Comparison of ENCODE assay signal across 11 cellular contexts in genomic region chr14:92553456-92553855, GRCh38. TPM values are rescaled to one million over a fixed set of nuclear protein-coding genes. Genes with fewer than 3 reads are reported as not detected.
DNase-seq lines count a peak whose midpoint lies in the region; ATAC-seq and TF ChIP-seq lines count a peak whose summit lies in the region.
"Had no signal": no experiment of that assay in that cellular context is flagged by ENCODE, and none has a peak within 500 bp of the region (broad histone marks: within the 10 kb centered on the region; RNA-seq: fewer than 3 reads in every experiment).

No MANE protein-coding gene starts in this region.

- no peaks in the 10 kb centered on the region for H3K9me2 ChIP-seq in PC-3 (replicated peaks; ENCODE audit: low read length)

- H3K79me2 ChIP-seq in trophoblast cell (ENCODE audit: control insufficient read depth, insufficient read depth, low read length, poor library complexity) (peaks cover 2% of the 10 kb centered on the region), PC-3 (ENCODE audit: low read length) (no peaks in the 10 kb centered on the region)

- CTCF ChIA-PET in PC-3 (lab: Charles Lee), result no interaction called here

- H3K18ac ChIP-seq in trophoblast cell (ENCODE audit: low read length), result no peak overlapping the region

- POLR2A ChIA-PET in PC-3 (lab: Charles Lee; ENCODE audit: unreplicated experiment), result no interaction called here

- H3K27ac Mint-ChIP-seq in endodermal cell, result no peak overlapping the region

- H3K27ac ChIP-seq in endodermal cell (ENCODE audit: low read depth, low read length) (no peak overlapping the region), trophoblast cell (ENCODE audit: low read depth, low read length) (no peak overlapping the region), PC-3 (ENCODE audit: low read length) (no peak overlapping the region)

- TF ChIP-seq CTCF in NB4 (IDR thresholded peaks at IDR 0.05; ENCODE audit: low read depth, low read length), result peak; percentile 10
- TF ChIP-seq CTCF in endodermal cell (conservative IDR thresholded peaks at IDR 0.05), result peak; percentile 54
- TF ChIP-seq CTCF in PC-3 (conservative IDR thresholded peaks at IDR 0.05; ENCODE audit: low read depth, low read length), result no peak

- H3K4me3 ChIP-seq in NB4 (ENCODE audit: low read depth, low read length), result no peak overlapping the region
- H3K4me3 ChIP-seq in endodermal cell (ENCODE audit: low read length), result no peak overlapping the region
- H3K4me3 ChIP-seq in trophoblast cell (ENCODE audit: low read depth, low read length), result no peak overlapping the region
- H3K4me3 ChIP-seq in PC-3 (ENCODE audit: low read length), result no peak overlapping the region

- H3K9me3 ChIP-seq in endodermal cell (ENCODE audit: control insufficient read depth, low read length) (no peaks in the 10 kb centered on the region), trophoblast cell (ENCODE audit: insufficient read depth, low read depth, low read length) (no peaks in the 10 kb centered on the region), PC-3 (ENCODE audit: low read length) (no peaks in the 10 kb centered on the region)

- H3K36me3 ChIP-seq in endodermal cell (ENCODE audit: control insufficient read depth, insufficient read depth, low read length), result no peaks in the 10 kb centered on the region
- peaks cover 5 to 9% of the 10 kb centered on the region in 2 experiments for H3K36me3 ChIP-seq in trophoblast cell (ENCODE audit: control insufficient read depth in 1 of 2, insufficient read depth in 2 of 2, low read length in 2 of 2)
- no peaks in the 10 kb centered on the region for H3K36me3 ChIP-seq in PC-3 (ENCODE audit: low read depth, low read length)

- H3K27me3 ChIP-seq in endodermal cell (ENCODE audit: control insufficient read depth, insufficient read depth, low read length, poor library complexity, severe bottlenecking), result no peaks in the 10 kb centered on the region
- H3K27me3 ChIP-seq in trophoblast cell (ENCODE audit: insufficient read depth, low read length), result no peaks in the 10 kb centered on the region
- no peaks in the 10 kb centered on the region for H3K27me3 ChIP-seq in PC-3 (ENCODE audit: low read length)

- H4K20me1 ChIP-seq in PC-3 (ENCODE audit: low read length), result no peaks in the 10 kb centered on the region

- DNase-seq in EH (ENCODE audit: low read depth), result peak; percentile 71
- peak; percentile 41 for DNase-seq in NB4 (ENCODE audit: low read depth)
- peak; percentile 63 for DNase-seq in endodermal cell
- peak; percentile 36 to 60 for DNase-seq in trophoblast cell
- DNase-seq in PC-3, result no peak
- no peak for DNase-seq in activated T-cell treated with anti-CD3 and anti-CD28 coated beads, Interleukin-2, amount 50 U/mL, for 48 hours
- DNase-seq in NCI-H1417 treated with DMSO at 0.1 percent for 48 hours (lab: John Stamatoyannopoulos, UW), result no peak
- DNase-seq: amygdala, midbrain, NCI-H2171 treated with DMSO at 0.1 percent for 48 hours had no signal

- H3K9me3 Mint-ChIP-seq in endodermal cell, result no peaks in the 10 kb centered on the region

- no peaks in the 10 kb centered on the region for H3K4me1 Mint-ChIP-seq in endodermal cell

- H3K4me1 ChIP-seq in endodermal cell (ENCODE audit: control insufficient read depth, insufficient read depth, low read length) (no peaks in the 10 kb centered on the region), trophoblast cell (ENCODE audit: control insufficient read depth in 1 of 2, insufficient read depth in 2 of 2, low read length in 2 of 2) (peaks cover 5 to 8% of the 10 kb centered on the region in 2 experiments), PC-3 (ENCODE audit: insufficient read depth, low read length) (no peaks in the 10 kb centered on the region)

- no peaks in the 10 kb centered on the region for H3K27me3 Mint-ChIP-seq in endodermal cell (ENCODE audit: insufficient read depth)

- H2AK5ac ChIP-seq in trophoblast cell (ENCODE audit: low read length), result no peak overlapping the region

- no peak overlapping the region for H4K12ac ChIP-seq in trophoblast cell (ENCODE audit: low read depth, low read length)

- H3K79me1 ChIP-seq in trophoblast cell (ENCODE audit: low read length), result peaks cover 5% of the 10 kb centered on the region

- no peak overlapping the region for H3K4me2 ChIP-seq in trophoblast cell (ENCODE audit: low read length)
- no peak overlapping the region for H3K4me2 ChIP-seq in PC-3 (ENCODE audit: low read length)

- WGBS in endodermal cell (ENCODE audit: insufficient coverage in 1 of 2, insufficient read length in 1 of 2), 2 experiments, result 82 to 93% methylated on average over 5 to 11 of the region's 11 CpGs
- no CpG with 5 or more reads among the region's 11 CpGs for WGBS in trophoblast cell (ENCODE audit: extremely low coverage, insufficient coverage, insufficient read length)

- no peak overlapping the region for H2BK120ac ChIP-seq in trophoblast cell (ENCODE audit: insufficient read depth, low read length, poor library complexity)

- BruUV-seq in PC-3 (replicated peaks; lab: Mats Ljungman, UMichigan), result no TSS peak

- no peak overlapping the region for H2AFZ ChIP-seq in trophoblast cell (ENCODE audit: insufficient read depth, low read length, poor library complexity)
- H2AFZ ChIP-seq in PC-3 (ENCODE audit: low read length), result no peak overlapping the region

- H3K4me3 Mint-ChIP-seq in endodermal cell, result no peak overlapping the region

- no peak for TF ChIP-seq POLR2A in NB4 (IDR thresholded peaks at IDR 0.05; ENCODE audit: extremely low read depth, insufficient read length)

- H3K4ac ChIP-seq in trophoblast cell (ENCODE audit: low read depth, low read length), result no peak overlapping the region

- H2BK12ac ChIP-seq in trophoblast cell (ENCODE audit: low read length), result no peak overlapping the region

- no peak overlapping the region for H3K23ac ChIP-seq in trophoblast cell (ENCODE audit: low read length)

- H3K36me3 Mint-ChIP-seq in endodermal cell (ENCODE audit: low read depth), result no peaks in the 10 kb centered on the region

- H3K14ac ChIP-seq in trophoblast cell (ENCODE audit: low read length), result no peak overlapping the region

- ATAC-seq in PC-3, result no peak
- no peak for ATAC-seq in HG03439 (IDR thresholded peaks at IDR 0.05; ENCODE audit: unreplicated experiment)

- H4K91ac ChIP-seq in trophoblast cell (ENCODE audit: low read depth, low read length), result peak overlapping the region; percentile 40

- no peaks in the 10 kb centered on the region for H3F3A ChIP-seq in PC-3 (ENCODE audit: low read length, unreplicated experiment)

- no peak overlapping the region for H2BK5ac ChIP-seq in trophoblast cell (ENCODE audit: low read depth, low read length, poor library complexity)

- H4K8ac ChIP-seq in trophoblast cell (ENCODE audit: low read depth, low read length), result no peak overlapping the region

- intact Hi-C loops in PC-3 (cut with micrococcal nuclease), result no loop called here

- H3K9ac ChIP-seq in endodermal cell (ENCODE audit: extremely low read depth, low read length, poor library complexity, severe bottlenecking), result no peak overlapping the region
- no peak overlapping the region for H3K9ac ChIP-seq in trophoblast cell (ENCODE audit: low read length)
- no peak overlapping the region for H3K9ac ChIP-seq in PC-3 (ENCODE audit: low read length)

RNA-seq across cellular contexts. Expression of gene RIN3, which starts 39.9 kb away (rescaled TPM):
- 1 to 10 TPM; 5.2 to 6.0 TPM for total RNA-seq in endodermal cell
- 2.5 TPM for polyA plus RNA-seq in endodermal cell (2013, experiment 1 of 2)
- 2.6 TPM for polyA plus RNA-seq in endodermal cell (2013, experiment 2 of 2)
- 34.8 and 36.0 TPM in 2 replicates for polyA plus RNA-seq in trophoblast cell (2013)
- 4.8 and 6.2 TPM in 2 replicates for total RNA-seq in PC-3 (2014; rRNA removed)

Comparison
In these comparisons a context has a peak if more than half of its experiments do, and no peak if none do; other contexts are left out.
1. DNase-seq: peak in EH (single experiment), NB4 (single experiment), endodermal cell (single experiment) and trophoblast cell (2 of 2); none in PC-3 (single experiment), activated T-cell treated with anti-CD3 and anti-CD28 coated beads, Interleukin-2, amount 50 U/mL, for 48 hours (0 of 2) and NCI-H1417 treated with DMSO at 0.1 percent for 48 hours (single experiment).